In the genomic region with DNA sequence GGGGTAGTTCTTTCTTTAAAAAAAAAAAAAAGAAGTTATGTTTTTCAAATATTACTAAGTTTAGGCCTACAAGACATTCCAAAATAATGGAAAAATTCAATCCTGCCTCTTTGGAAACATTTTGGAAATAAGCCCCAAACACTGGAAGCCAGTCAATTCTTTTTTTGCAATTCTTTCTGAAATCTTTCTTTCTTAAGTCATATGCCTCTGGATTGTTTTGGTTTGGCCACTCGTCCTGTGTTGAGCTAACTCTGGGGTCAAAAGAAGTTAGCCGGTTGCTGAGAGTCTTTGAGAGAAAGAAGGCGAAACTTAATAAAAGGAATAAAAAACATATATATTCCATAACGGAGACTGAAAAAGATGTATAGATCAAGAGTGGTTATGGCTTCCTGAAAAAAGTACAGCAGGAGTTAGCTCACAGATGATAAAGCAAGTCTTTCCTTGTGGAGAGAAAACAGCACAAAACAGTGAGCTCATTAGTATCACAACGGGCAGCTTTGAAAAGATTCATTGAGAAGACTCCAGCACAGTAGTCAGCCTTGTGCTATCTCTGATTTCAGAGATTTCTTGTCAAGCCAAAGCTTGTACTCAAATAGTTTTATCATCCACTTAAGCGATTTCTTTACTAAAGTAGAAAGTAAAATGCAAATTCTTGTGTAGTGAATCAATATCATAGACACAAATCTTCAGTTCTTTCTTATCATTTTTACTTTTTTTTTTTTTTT, we compare ENCODE assay signal across 15 cellular contexts.
DNase-seq lines count a peak whose midpoint lies in the region; FAIRE-seq and TF ChIP-seq lines count a peak whose summit lies in the region.
"Had no signal": no experiment of that assay in that cellular context is flagged by ENCODE, and none has a peak within 500 bp of the region (broad histone marks: within the 10 kb centered on the region; RNA-seq: fewer than 3 reads in every experiment).

No MANE protein-coding gene starts in this region.

- intact Hi-C loops in mammary epithelial cell (cut with micrococcal nuclease) (no loop called here), MCF 10A (cut with micrococcal nuclease) (no loop called here)

- H3K79me2 ChIP-seq in mammary epithelial cell (ENCODE audit: insufficient read depth, low read length): peaks cover 35% of the 10 kb centered on the region
- H3K79me2 ChIP-seq in neural progenitor cell (ENCODE audit: low read depth): no peaks in the 10 kb centered on the region

- H3K4me3 ChIP-seq in mammary epithelial cell (replicated peaks in 1 of 3; ENCODE audit: insufficient read depth in 1 of 3, low read depth in 2 of 3, low read length in 3 of 3) (no peak overlapping the region), neural progenitor cell (peak overlapping the region; percentile 13)
- H3K4me3 ChIP-seq: lung, skin epidermis had no signal

- H3K9ac ChIP-seq in mammary epithelial cell (ENCODE audit: insufficient read depth, low read length): no peak overlapping the region
- peak overlapping the region; percentile 4 for H3K9ac ChIP-seq in neural progenitor cell

- H3K4me3 Mint-ChIP-seq in MCF 10A (ENCODE audit: unreplicated experiment): no peak overlapping the region
- no peak overlapping the region for H3K4me3 Mint-ChIP-seq in neural progenitor cell
- H3K4me3 Mint-ChIP-seq in activated CD4-positive, alpha-beta memory T cell treated with anti-CD3 and anti-CD28 coated beads, Interleukin-2, amount 10 ng/mL, durations not matched to agents 7 days and 5 days: no peak overlapping the region
- H3K4me3 Mint-ChIP-seq: activated CD4-positive, alpha-beta T cell treated with anti-CD3 and anti-CD28 coated beads for 36 hours had no signal

- TF ChIP-seq CTCF in mammary epithelial cell (conservative IDR thresholded peaks at IDR 0.05 in 1 of 2, IDR thresholded peaks at IDR 0.05 in 1 of 2; ENCODE audit: extremely low read depth in 1 of 2, insufficient read depth in 1 of 2, low read depth in 1 of 2, low read length in 2 of 2) (no peak), MCF 10A (IDR thresholded peaks at IDR 0.05; ENCODE audit: unreplicated experiment) (no peak), neural progenitor cell (IDR thresholded peaks at IDR 0.05) (no peak)

- peak; percentile 47 for DNase-seq in mammary epithelial cell
- no peak for DNase-seq in MCF 10A (ENCODE audit: unreplicated experiment)
- no peak for DNase-seq in frontal cortex (ENCODE audit: low spot score in 2 of 2)
- peak; percentile 55 for DNase-seq in neural progenitor cell (ENCODE audit: low spot score)
- DNase-seq in NCI-H1694 treated with DMSO at 0.1 percent for 48 hours (lab: John Stamatoyannopoulos, UW): no peak
- DNase-seq in COLO668 (lab: John Stamatoyannopoulos, UW; ENCODE audit: unreplicated experiment): no peak
- no peak for DNase-seq in activated CD4-positive, alpha-beta memory T cell treated with anti-CD3 and anti-CD28 coated beads, Interleukin-2, amount 10 ng/mL, durations not matched to agents 7 days and 5 days
- DNase-seq in activated gamma-delta T cell treated with Interleukin-2 at 50 U/mL for 16 hours: no peak
- DNase-seq: activated CD4-positive, alpha-beta T cell treated with anti-CD3 and anti-CD28 coated beads for 36 hours; activated naive CD4-positive, alpha-beta T cell treated with anti-CD3 and anti-CD28 coated beads, Interleukin-2, amount 50 U/mL, for 16 hours; DND-41; Kasumi-1 had no signal

- in situ Hi-C loops in mammary epithelial cell (cut with MboI; ENCODE audit: low sequenced_read_pairs in 2 of 2): no loop called here

- 58% methylated on average over 6 of the region's 6 CpGs for WGBS in mammary epithelial cell (ENCODE audit: low coverage, missing lambda C conversion rate)

- H3K27me3 ChIP-seq in mammary epithelial cell (ENCODE audit: insufficient read depth, low read length): peaks cover 3% of the 10 kb centered on the region
- no peaks in the 10 kb centered on the region for H3K27me3 ChIP-seq in neural progenitor cell

- FAIRE-seq in frontal cortex (lab: Jason Lieb, UNC): peak; percentile 44

- POLR2A ChIA-PET in MCF 10A (lab: Yijun Ruan, JAX): interaction anchor here (0.6 to 1.9 kb wide), 5 partner anchors 10 to 98 kb away, joined by 3 to 8 read pairs (median 3); no protein-coding TSS in a partner anchor
- POLR2A ChIA-PET in activated CD4-positive, alpha-beta memory T cell treated with anti-CD3 and anti-CD28 coated beads, Interleukin-2, amount 10 ng/mL, durations not matched to agents 7 days and 5 days (lab: Charles Lee): no interaction called here

- H3K36me3 ChIP-seq in mammary epithelial cell (ENCODE audit: insufficient read depth, low read length): peaks cover 9% of the 10 kb centered on the region
- H3K36me3 ChIP-seq in neural progenitor cell: no peaks in the 10 kb centered on the region

- CTCF ChIA-PET in mammary epithelial cell (lab: Charles Lee; ENCODE audit: low non-redundant PET) (no interaction called here), MCF 10A (lab: Yijun Ruan, JAX) (interaction anchor here (0.7 to 3.6 kb wide), 3 partner anchors 9 to 63 kb away, joined by 3 to 19 read pairs (median 3); no protein-coding TSS in a partner anchor)
- CTCF ChIA-PET in activated CD4-positive, alpha-beta memory T cell treated with anti-CD3 and anti-CD28 coated beads, Interleukin-2, amount 10 ng/mL, durations not matched to agents 7 days and 5 days (lab: Charles Lee): interaction anchor here (0.6 kb wide), 1 partner anchor 15 kb away, joined by 3 read pairs; no protein-coding TSS in a partner anchor

- H3K4me1 ChIP-seq in mammary epithelial cell (ENCODE audit: insufficient read depth, low read length): no peaks in the 10 kb centered on the region
- H3K4me1 ChIP-seq in neural progenitor cell: peaks cover 18% of the 10 kb centered on the region

- no peaks in the 10 kb centered on the region for H3K4me1 Mint-ChIP-seq in MCF 10A (ENCODE audit: insufficient read depth, unreplicated experiment)
- H3K4me1 Mint-ChIP-seq in neural progenitor cell: peaks cover 10% of the 10 kb centered on the region
- no peaks in the 10 kb centered on the region for H3K4me1 Mint-ChIP-seq in activated CD4-positive, alpha-beta memory T cell treated with anti-CD3 and anti-CD28 coated beads, Interleukin-2, amount 10 ng/mL, durations not matched to agents 7 days and 5 days
- H3K4me1 Mint-ChIP-seq: activated CD4-positive, alpha-beta T cell treated with anti-CD3 and anti-CD28 coated beads for 36 hours had no signal

- H3K9me3 Mint-ChIP-seq in MCF 10A (ENCODE audit: unreplicated experiment): no peaks in the 10 kb centered on the region
- H3K9me3 Mint-ChIP-seq in neural progenitor cell: no peaks in the 10 kb centered on the region
- no peaks in the 10 kb centered on the region for H3K9me3 Mint-ChIP-seq in activated CD4-positive, alpha-beta memory T cell treated with anti-CD3 and anti-CD28 coated beads, Interleukin-2, amount 10 ng/mL, durations not matched to agents 7 days and 5 days

- H3K9me3 ChIP-seq in mammary epithelial cell (replicated peaks; ENCODE audit: insufficient read depth, low read length) (no peaks in the 10 kb centered on the region), neural progenitor cell (ENCODE audit: low read depth) (no peaks in the 10 kb centered on the region)

- H3K4me2 ChIP-seq in mammary epithelial cell (ENCODE audit: insufficient read depth, low read depth, low read length) (no peak overlapping the region), neural progenitor cell (peak overlapping the region; percentile 63)

- H3K27ac ChIP-seq in mammary epithelial cell (ENCODE audit: insufficient read depth, low read depth, low read length) (peak overlapping the region; percentile 35), neural progenitor cell (peak overlapping the region; percentile 74)
- H3K27ac ChIP-seq: 22Rv1 had no signal

- no peaks in the 10 kb centered on the region for H4K20me1 ChIP-seq in mammary epithelial cell (ENCODE audit: insufficient read depth, low read length)
- no peaks in the 10 kb centered on the region for H4K20me1 ChIP-seq in neural progenitor cell (ENCODE audit: low read depth)

- dilution Hi-C loops in mammary epithelial cell (cut with HindIII; ENCODE audit: low sequenced_read_pairs): no loop called here

- H3K36me3 Mint-ChIP-seq in MCF 10A (ENCODE audit: insufficient read depth, unreplicated experiment) (peaks cover 18% of the 10 kb centered on the region), neural progenitor cell (peaks cover 11% of the 10 kb centered on the region)
- no peaks in the 10 kb centered on the region for H3K36me3 Mint-ChIP-seq in activated CD4-positive, alpha-beta memory T cell treated with anti-CD3 and anti-CD28 coated beads, Interleukin-2, amount 10 ng/mL, durations not matched to agents 7 days and 5 days (ENCODE audit: low read depth)

- BruUV-seq in mammary epithelial cell (replicated peaks; lab: Mats Ljungman, UMichigan) (no TSS peak), MCF 10A (replicated peaks; lab: Mats Ljungman, UMichigan) (no TSS peak)

- no peak overlapping the region for H2AFZ ChIP-seq in mammary epithelial cell (ENCODE audit: low read depth, low read length)
- peak overlapping the region; percentile 31 for H2AFZ ChIP-seq in neural progenitor cell (replicated peaks)

- peaks cover 22% of the 10 kb centered on the region for H3K27me3 Mint-ChIP-seq in MCF 10A (ENCODE audit: insufficient read depth, unreplicated experiment)
- H3K27me3 Mint-ChIP-seq in neural progenitor cell (ENCODE audit: insufficient read depth, low read depth): no peaks in the 10 kb centered on the region
- H3K27me3 Mint-ChIP-seq in activated CD4-positive, alpha-beta memory T cell treated with anti-CD3 and anti-CD28 coated beads, Interleukin-2, amount 10 ng/mL, durations not matched to agents 7 days and 5 days: no peaks in the 10 kb centered on the region
- H3K27me3 Mint-ChIP-seq: activated CD4-positive, alpha-beta T cell treated with anti-CD3 and anti-CD28 coated beads for 36 hours had no signal

- no peak overlapping the region for H3K27ac Mint-ChIP-seq in MCF 10A (ENCODE audit: low read depth, unreplicated experiment)
- H3K27ac Mint-ChIP-seq in neural progenitor cell: peak overlapping the region; percentile 26
- no peak overlapping the region for H3K27ac Mint-ChIP-seq in activated CD4-positive, alpha-beta memory T cell treated with anti-CD3 and anti-CD28 coated beads, Interleukin-2, amount 10 ng/mL, durations not matched to agents 7 days and 5 days
- H3K27ac Mint-ChIP-seq: activated CD4-positive, alpha-beta T cell treated with anti-CD3 and anti-CD28 coated beads for 36 hours had no signal

- H3F3A ChIP-seq in neural progenitor cell (ENCODE audit: low read depth): peaks cover 14% of the 10 kb centered on the region

Comparison
In these comparisons a context has a peak if more than half of its experiments do, and no peak if none do; other contexts are left out.
1. DNase-seq: peak in mammary epithelial cell (single experiment) and neural progenitor cell (single experiment); none in MCF 10A (single experiment), frontal cortex (0 of 2), NCI-H1694 treated with DMSO at 0.1 percent for 48 hours (single experiment), COLO668 (single experiment), activated CD4-positive, alpha-beta memory T cell treated with anti-CD3 and anti-CD28 coated beads, Interleukin-2, amount 10 ng/mL, durations not matched to agents 7 days and 5 days (single experiment) and activated gamma-delta T cell treated with Interleukin-2 at 50 U/mL for 16 hours (single experiment).